ENCODE assay signal across 8 cellular contexts in genomic region chr6:160519603-160520042, GRCh38.
A peak's percentile ranks its signal among the peaks of the same experiment; 100 is the strongest.
DNase-seq lines count a peak whose midpoint lies in the region; ATAC-seq, FAIRE-seq and TF ChIP-seq lines count a peak whose summit lies in the region.

No MANE protein-coding gene starts in this region.

- H3K27me3 ChIP-seq in suprapubic skin: no peaks in the 10 kb centered on the region

- H3K4me3 ChIP-seq in suprapubic skin: peak overlapping the region; percentile 95

- WGBS in suprapubic skin: 18% methylated on average over 8 of the region's 8 CpGs

- peaks cover 9% of the 10 kb centered on the region for H3K27me3 Mint-ChIP-seq in activated naive CD8-positive, alpha-beta T cell treated with anti-CD3 and anti-CD28 coated beads, Interleukin-2, amount 50 U/mL, for 24 hours

- peaks cover 24% of the 10 kb centered on the region for H3K4me1 Mint-ChIP-seq in activated naive CD8-positive, alpha-beta T cell treated with anti-CD3 and anti-CD28 coated beads, Interleukin-2, amount 50 U/mL, for 24 hours

- no peaks in the 10 kb centered on the region for H3K36me3 Mint-ChIP-seq in activated naive CD8-positive, alpha-beta T cell treated with anti-CD3 and anti-CD28 coated beads, Interleukin-2, amount 50 U/mL, for 24 hours (ENCODE audit: low read depth)

- TF ChIP-seq CTCF in suprapubic skin (IDR thresholded peaks at IDR 0.05): peak; percentile 87 to 89

- TF ChIP-seq POLR2A in suprapubic skin (IDR thresholded peaks at IDR 0.05): no peak

- no peaks in the 10 kb centered on the region for H3K36me3 ChIP-seq in ES-I3 (ENCODE audit: insufficient read depth, low read length)
- no peaks in the 10 kb centered on the region for H3K36me3 ChIP-seq in suprapubic skin

- peak overlapping the region; percentile 84 for H3K4me3 Mint-ChIP-seq in activated naive CD8-positive, alpha-beta T cell treated with anti-CD3 and anti-CD28 coated beads, Interleukin-2, amount 50 U/mL, for 24 hours

- DNase-seq in activated naive CD8-positive, alpha-beta T cell treated with anti-CD3 and anti-CD28 coated beads, Interleukin-2, amount 50 U/mL, for 24 hours: no peak
- DNase-seq in kidney tubule cell (ENCODE audit: low spot score): peak; percentile 78
- DNase-seq in suprapubic skin (ENCODE audit: low spot score in 2 of 2): no peak
- DNase-seq in NCI-H2196 treated with DMSO at 0.1 percent for 48 hours (lab: John Stamatoyannopoulos, UW; ENCODE audit: unreplicated experiment): no peak
- DNase-seq in frontal cortex (ENCODE audit: low spot score in 2 of 2): no peak

- H3K9me3 ChIP-seq in ES-I3 (ENCODE audit: control insufficient read depth, insufficient read depth, low read length) (no peaks in the 10 kb centered on the region), suprapubic skin (no peaks in the 10 kb centered on the region)

- H3K27ac Mint-ChIP-seq in activated naive CD8-positive, alpha-beta T cell treated with anti-CD3 and anti-CD28 coated beads, Interleukin-2, amount 50 U/mL, for 24 hours: peak overlapping the region; percentile 86

- no peaks in the 10 kb centered on the region for H3K9me3 Mint-ChIP-seq in activated naive CD8-positive, alpha-beta T cell treated with anti-CD3 and anti-CD28 coated beads, Interleukin-2, amount 50 U/mL, for 24 hours

- H3K4me1 ChIP-seq in ES-I3 (ENCODE audit: insufficient read depth, low read length) (peaks cover 7% of the 10 kb centered on the region; the same call in 1 of the 2 replicates), suprapubic skin (peaks cover 11% of the 10 kb centered on the region)

- FAIRE-seq in frontal cortex (lab: Jason Lieb, UNC): no peak

- no peak for TF ChIP-seq EP300 in suprapubic skin (IDR thresholded peaks at IDR 0.05)

- peak overlapping the region; percentile 65 for H3K9ac ChIP-seq in ES-I3 (ENCODE audit: low read depth, low read length)

- peak overlapping the region; percentile 79 for H3K27ac ChIP-seq in suprapubic skin

- ATAC-seq in GM19463 (IDR thresholded peaks at IDR 0.05; ENCODE audit: unreplicated experiment) (peak; percentile 85), HG03558 (IDR thresholded peaks at IDR 0.05; ENCODE audit: extremely low read depth, unreplicated experiment) (peak; percentile 55)
- peak; percentile 72 for ATAC-seq in activated naive CD8-positive, alpha-beta T cell treated with anti-CD3 and anti-CD28 coated beads, Interleukin-2, amount 50 U/mL, for 24 hours
